Comparison of ENCODE assay signal across 23 cellular contexts in genomic region chr5:142590451-142591240, GRCh38.
DNase-seq lines count a peak whose midpoint lies in the region; TF ChIP-seq lines count a peak whose summit lies in the region.
"Had no signal": no experiment of that assay in that cellular context is flagged by ENCODE, and none has a peak within 500 bp of the region (broad histone marks: within the 10 kb centered on the region; RNA-seq: fewer than 3 reads in every experiment).

No MANE protein-coding gene starts in this region.

- H3K36me3 Mint-ChIP-seq in chondrocyte (ENCODE audit: low read depth), result peaks cover 3% of the 10 kb centered on the region
- H3K36me3 Mint-ChIP-seq: neural progenitor cell had no signal

- H2AFZ ChIP-seq in hepatocyte, result no peak overlapping the region
- no peak overlapping the region for H2AFZ ChIP-seq in trophoblast cell (ENCODE audit: insufficient read depth, low read length, poor library complexity)
- H2AFZ ChIP-seq: neural progenitor cell had no signal

- H2BK12ac ChIP-seq in trophoblast cell (ENCODE audit: low read length), result no peak overlapping the region

- no peak overlapping the region for H3K4ac ChIP-seq in trophoblast cell (ENCODE audit: low read depth, low read length)

- H2BK120ac ChIP-seq in trophoblast cell (ENCODE audit: insufficient read depth, low read length, poor library complexity), result no peak overlapping the region

- no peaks in the 10 kb centered on the region for H3K79me1 ChIP-seq in trophoblast cell (ENCODE audit: low read length)

- no peak overlapping the region for H4K8ac ChIP-seq in trophoblast cell (ENCODE audit: low read depth, low read length)

- no peaks in the 10 kb centered on the region for H3K9me3 ChIP-seq in hepatocyte (ENCODE audit: low read depth)
- no peaks in the 10 kb centered on the region for H3K9me3 ChIP-seq in trophoblast cell (ENCODE audit: insufficient read depth, low read depth, low read length)
- H3K9me3 ChIP-seq in SJCRH30 (replicated peaks), result no peaks in the 10 kb centered on the region
- H3K9me3 ChIP-seq: heart right ventricle had no signal

- H3K4me3 Mint-ChIP-seq in chondrocyte (ENCODE audit: unreplicated experiment), result no peak overlapping the region
- H3K4me3 Mint-ChIP-seq: activated CD4-positive, alpha-beta T cell treated with anti-CD3 and anti-CD28 coated beads for 36 hours; dendritic cell treated with granulocyte-macrophage colony-stimulating factor and Interleukin-4, amounts not matched to agents 40 ng/mL and 50 ng/mL, for 4 days; neural progenitor cell had no signal

- no peak overlapping the region for H3K14ac ChIP-seq in trophoblast cell (ENCODE audit: low read length)

- peak overlapping the region; percentile 82 for H3K27ac ChIP-seq in hepatocyte
- H3K27ac ChIP-seq in trophoblast cell (ENCODE audit: low read depth, low read length), result no peak overlapping the region
- no peak overlapping the region for H3K27ac ChIP-seq in SJCRH30
- H3K27ac ChIP-seq: HL-60, neural progenitor cell had no signal

- no peak overlapping the region for H2AK5ac ChIP-seq in trophoblast cell (ENCODE audit: low read length)

- no peak overlapping the region for H2BK5ac ChIP-seq in trophoblast cell (ENCODE audit: low read depth, low read length, poor library complexity)

- H3K36me3 ChIP-seq in hepatocyte (replicated peaks; ENCODE audit: insufficient read depth, low read depth) (no peaks in the 10 kb centered on the region), trophoblast cell (ENCODE audit: control insufficient read depth in 1 of 2, insufficient read depth in 2 of 2, low read length in 2 of 2) (no peaks in the 10 kb centered on the region), SJCRH30 (no peaks in the 10 kb centered on the region)
- H3K36me3 ChIP-seq: neural progenitor cell had no signal

- no peak overlapping the region for H3K9ac ChIP-seq in trophoblast cell (ENCODE audit: low read length)
- H3K9ac ChIP-seq: neural progenitor cell had no signal

- no peak overlapping the region for H4K91ac ChIP-seq in trophoblast cell (ENCODE audit: low read depth, low read length)

- peaks cover 4% of the 10 kb centered on the region for H3K4me1 ChIP-seq in hepatocyte (ENCODE audit: insufficient read depth)
- no peaks in the 10 kb centered on the region for H3K4me1 ChIP-seq in trophoblast cell (ENCODE audit: control insufficient read depth in 1 of 2, insufficient read depth in 2 of 2, low read length in 2 of 2)
- H3K4me1 ChIP-seq in SJCRH30, result no peaks in the 10 kb centered on the region
- H3K4me1 ChIP-seq: neural progenitor cell had no signal

- no peaks in the 10 kb centered on the region for H3K9me3 Mint-ChIP-seq in chondrocyte (ENCODE audit: low read depth)
- H3K9me3 Mint-ChIP-seq: dendritic cell treated with granulocyte-macrophage colony-stimulating factor and Interleukin-4, amounts not matched to agents 40 ng/mL and 50 ng/mL, for 4 days; neural progenitor cell had no signal

- H3K4me3 ChIP-seq in hepatocyte (no peak overlapping the region), trophoblast cell (ENCODE audit: low read depth, low read length) (no peak overlapping the region), SJCRH30 (no peak overlapping the region)
- H3K4me3 ChIP-seq: heart right ventricle, neural progenitor cell had no signal

- no peak overlapping the region for H3K4me2 ChIP-seq in hepatocyte
- no peak overlapping the region for H3K4me2 ChIP-seq in trophoblast cell (ENCODE audit: low read length)
- H3K4me2 ChIP-seq: neural progenitor cell had no signal

- no peak for TF ChIP-seq CTCF in chondrocyte (IDR thresholded peaks at IDR 0.05)
- TF ChIP-seq CTCF in hepatocyte (IDR thresholded peaks at IDR 0.05; ENCODE audit: poor library complexity), result no peak

- no peak overlapping the region for H4K12ac ChIP-seq in trophoblast cell (ENCODE audit: low read depth, low read length)

- H3K79me2 ChIP-seq in hepatocyte (no peaks in the 10 kb centered on the region), trophoblast cell (ENCODE audit: control insufficient read depth, insufficient read depth, low read length, poor library complexity) (no peaks in the 10 kb centered on the region)

- H3K27me3 Mint-ChIP-seq in chondrocyte (ENCODE audit: low read depth), result no peaks in the 10 kb centered on the region
- H3K27me3 Mint-ChIP-seq: progenitor cell of endocrine pancreas had no signal

- peaks cover 20% of the 10 kb centered on the region for H3K4me1 Mint-ChIP-seq in chondrocyte (ENCODE audit: low read depth)
- H3K4me1 Mint-ChIP-seq: activated CD4-positive, alpha-beta T cell treated with anti-CD3 and anti-CD28 coated beads for 36 hours had no signal

- peak overlapping the region; percentile 74 for H3K27ac Mint-ChIP-seq in chondrocyte (ENCODE audit: unreplicated experiment)
- H3K27ac Mint-ChIP-seq: activated CD4-positive, alpha-beta T cell treated with anti-CD3 and anti-CD28 coated beads for 36 hours; dendritic cell treated with granulocyte-macrophage colony-stimulating factor and Interleukin-4, amounts not matched to agents 40 ng/mL and 50 ng/mL, for 4 days; neural progenitor cell; progenitor cell of endocrine pancreas had no signal

- DNase-seq in EH (ENCODE audit: low read depth) (peak; percentile 64), chondrocyte (ENCODE audit: low spot score) (no peak), hepatocyte (ENCODE audit: low spot score) (peak; percentile 27), trophoblast cell (peak; percentile 48 to 71), NCI-H510A treated with DMSO at 0.1 percent for 48 hours (lab: John Stamatoyannopoulos, UW) (no peak), putamen (ENCODE audit: low spot score) (no peak), DMS79 treated with DMSO at 0.1 percent for 48 hours (lab: John Stamatoyannopoulos, UW) (no peak), SJCRH30 (no peak)
- DNase-seq: activated CD4-positive, alpha-beta T cell treated with anti-CD3 and anti-CD28 coated beads for 36 hours; activated CD8-positive, alpha-beta memory T cell treated with anti-CD3 and anti-CD28 coated beads for 24 hours; activated gamma-delta T cell treated with Interleukin-2 at 50 U/mL for 16 hours; activated T-cell treated with anti-CD3 and anti-CD28 coated beads, Interleukin-2, amount 50 U/mL, for 1 hour; heart right ventricle; left colon; NCI-H1092 treated with DMSO at 0.1 percent for 48 hours; NCI-H187 treated with DMSO at 0.1 percent for 48 hours; NCI-H526; SIG-M5; stimulated activated CD8-positive, alpha-beta memory T cell treated with anti-CD3 and anti-CD28 coated beads, Interleukin-4, amount 100 ng/mL, for 48 hours had no signal

- no peaks in the 10 kb centered on the region for H3K9me2 ChIP-seq in hepatocyte (replicated peaks; ENCODE audit: insufficient read depth)

- H3K18ac ChIP-seq in trophoblast cell (ENCODE audit: low read length), result no peak overlapping the region

- WGBS in hepatocyte (ENCODE audit: low lambda C conversion rate, missing lambda C conversion rate), result 65% methylated on average over 5 of the region's 5 CpGs
- no CpG with 5 or more reads among the region's 5 CpGs for WGBS in trophoblast cell (ENCODE audit: extremely low coverage, insufficient coverage, insufficient read length)

- no peak overlapping the region for H3K23ac ChIP-seq in trophoblast cell (ENCODE audit: low read length)

- H3K27me3 ChIP-seq in hepatocyte, result no peaks in the 10 kb centered on the region
- H3K27me3 ChIP-seq in trophoblast cell (ENCODE audit: insufficient read depth, low read length), result no peaks in the 10 kb centered on the region
- no peaks in the 10 kb centered on the region for H3K27me3 ChIP-seq in SJCRH30
- H3K27me3 ChIP-seq: neural progenitor cell had no signal

- no peaks in the 10 kb centered on the region for H4K20me1 ChIP-seq in hepatocyte (ENCODE audit: insufficient read depth, poor library complexity, severe bottlenecking)

Comparison
In these comparisons a context has a peak if more than half of its experiments do, and no peak if none do; other contexts are left out.
1. DNase-seq: peak in EH (single experiment), hepatocyte (single experiment) and trophoblast cell (2 of 2); none in chondrocyte (single experiment), NCI-H510A treated with DMSO at 0.1 percent for 48 hours (single experiment), putamen (single experiment), DMS79 treated with DMSO at 0.1 percent for 48 hours (single experiment) and SJCRH30 (0 of 2).